Comparison of ENCODE assay signal across 15 cellular contexts in genomic region chr7:70325509-70326101, GRCh38.
DNase-seq lines count a peak whose midpoint lies in the region; ATAC-seq, FAIRE-seq and TF ChIP-seq lines count a peak whose summit lies in the region.
"Had no signal": no experiment of that assay in that cellular context is flagged by ENCODE, and none has a peak within 500 bp of the region (broad histone marks: within the 10 kb centered on the region; RNA-seq: fewer than 3 reads in every experiment).

No MANE protein-coding gene starts in this region.

- H3K36me3 ChIP-seq in HEK293 (ENCODE audit: control insufficient read depth in 2 of 2, insufficient read depth in 1 of 2, low read length in 2 of 2) = no peaks in the 10 kb centered on the region
- H3K36me3 ChIP-seq in adipocyte (ENCODE audit: control insufficient read depth, insufficient read depth, low read length, severe bottlenecking) = no peaks in the 10 kb centered on the region
- no peaks in the 10 kb centered on the region for H3K36me3 ChIP-seq in hepatocyte (replicated peaks; ENCODE audit: insufficient read depth, low read depth)
- H3K36me3 ChIP-seq: SJSA1 had no signal

- H3K79me2 ChIP-seq in hepatocyte = no peaks in the 10 kb centered on the region

- CTCF ChIA-PET in A549 (lab: Yijun Ruan, JAX) = no interaction called here
- CTCF ChIA-PET in HEK293 (lab: Yijun Ruan, JAX) = no interaction called here

- WGBS in A549 (ENCODE audit: missing lambda C conversion rate) = 17% methylated on average over 2 of the region's 2 CpGs
- WGBS in hepatocyte (ENCODE audit: low lambda C conversion rate, missing lambda C conversion rate) = 71% methylated on average over 2 of the region's 2 CpGs

- H3K4me1 ChIP-seq in A549 (peaks cover 11% of the 10 kb centered on the region), HEK293 (ENCODE audit: control insufficient read depth, insufficient read depth, low read length) (no peaks in the 10 kb centered on the region), adipocyte (ENCODE audit: control insufficient read depth, insufficient read depth, low read length) (peaks cover 18% of the 10 kb centered on the region), hepatocyte (ENCODE audit: insufficient read depth) (no peaks in the 10 kb centered on the region)
- H3K4me1 ChIP-seq: SJSA1 had no signal

- H3K27ac ChIP-seq in A549 (peak overlapping the region in 1 of 2 experiments; percentile 69; a peak in 3 of 6 replicates), HEK293 (ENCODE audit: extremely low read depth, low read depth, low read length) (no peak overlapping the region), hepatocyte (no peak overlapping the region)
- H3K27ac ChIP-seq: SJSA1, skin epidermis had no signal

- no peaks in the 10 kb centered on the region for H3K27me3 ChIP-seq in adipocyte (replicated peaks; ENCODE audit: control insufficient read depth, insufficient read depth, low read length)
- H3K27me3 ChIP-seq in hepatocyte = no peaks in the 10 kb centered on the region
- H3K27me3 ChIP-seq: BLaER1 treated with 17β-estradiol and CSF1 and Interleukin-3, amounts not matched to agents 10 nM and 100 nM; SJSA1 had no signal

- H3K9me3 ChIP-seq in A549 = no peaks in the 10 kb centered on the region
- H3K9me3 ChIP-seq in HEK293 (ENCODE audit: control insufficient read depth, insufficient read depth, low read depth, low read length) = no peaks in the 10 kb centered on the region
- no peaks in the 10 kb centered on the region for H3K9me3 ChIP-seq in adipocyte (ENCODE audit: control insufficient read depth, low read length)
- no peaks in the 10 kb centered on the region for H3K9me3 ChIP-seq in hepatocyte (ENCODE audit: low read depth)
- H3K9me3 ChIP-seq: SJSA1 had no signal

- POLR2A ChIA-PET in A549 (lab: Yijun Ruan, JAX) (no interaction called here), HEK293 (lab: Yijun Ruan, JAX) (no interaction called here)

- peak; percentile 23 to 66; a peak in 4 of 6 replicates for ATAC-seq in A549
- no peak for ATAC-seq in GM21529 (IDR thresholded peaks at IDR 0.05; ENCODE audit: unreplicated experiment)
- ATAC-seq: activated naive CD8-positive, alpha-beta T cell treated with anti-CD3 and anti-CD28 coated beads, Interleukin-2, amount 50 U/mL, for 24 hours had no signal

- H4K20me1 ChIP-seq in hepatocyte (ENCODE audit: insufficient read depth, poor library complexity, severe bottlenecking) = no peaks in the 10 kb centered on the region
- H4K20me1 ChIP-seq: BLaER1 treated with 17β-estradiol and CSF1 and Interleukin-3, amounts not matched to agents 10 nM and 100 nM had no signal

- H3K4me2 ChIP-seq in A549 = peak overlapping the region; percentile 24
- no peak overlapping the region for H3K4me2 ChIP-seq in hepatocyte

- no peak overlapping the region for H3K9ac ChIP-seq in adipocyte (ENCODE audit: low read length)
- H3K9ac ChIP-seq: BLaER1 treated with 17β-estradiol and CSF1 and Interleukin-3, amounts not matched to agents 10 nM and 100 nM had no signal

- no peaks in the 10 kb centered on the region for H3K9me2 ChIP-seq in hepatocyte (replicated peaks; ENCODE audit: insufficient read depth)

- TF ChIP-seq POLR2A in A549 (IDR thresholded peaks at IDR 0.05; ENCODE audit: low read length) = no peak

- H3K4me3 ChIP-seq in A549 (no peak overlapping the region), HEK293 (ENCODE audit: low read depth, low read length) (no peak overlapping the region), adipocyte (ENCODE audit: low read length) (no peak overlapping the region), hepatocyte (no peak overlapping the region)
- H3K4me3 ChIP-seq: BLaER1 treated with 17β-estradiol and CSF1 and Interleukin-3, amounts not matched to agents 10 nM and 100 nM; SJSA1; skin epidermis had no signal

- no peak overlapping the region for H2AFZ ChIP-seq in hepatocyte

- TF ChIP-seq CTCF in A549 (IDR thresholded peaks at IDR 0.05) (no peak), HEK293 (tag by site-specific recombination; IDR thresholded peaks at IDR 0.05) (no peak), hepatocyte (IDR thresholded peaks at IDR 0.05; ENCODE audit: poor library complexity) (no peak)

- TF ChIP-seq EP300 in A549 (IDR thresholded peaks at IDR 0.05) = no peak

- TF ChIP-seq RAD21 in A549 (conservative IDR thresholded peaks at IDR 0.05 in 1 of 2, IDR thresholded peaks at IDR 0.05 in 1 of 2) = no peak

- FAIRE-seq in A549 (lab: Jason Lieb, UNC) = no peak

- peak in 1 of 2 experiments; percentile 13 for DNase-seq in A549 (ENCODE audit: low read depth in 1 of 2, low spot score in 1 of 2)
- DNase-seq in adipocyte (ENCODE audit: low read depth) = peak; percentile 90
- peak; percentile 28 for DNase-seq in hepatocyte (ENCODE audit: low spot score)
- DNase-seq in NCI-H128 (lab: John Stamatoyannopoulos, UW; ENCODE audit: unreplicated experiment) = no peak
- no peak for DNase-seq in GOT3 (lab: John Stamatoyannopoulos, UW)
- DNase-seq in T1000 (lab: John Stamatoyannopoulos, UW) = no peak
- DNase-seq: activated CD4-positive, alpha-beta T cell treated with anti-CD3 and anti-CD28 coated beads, Interleukin-2, amount 50 U/mL, for 1 hour; activated naive CD8-positive, alpha-beta T cell treated with anti-CD3 and anti-CD28 coated beads, Interleukin-2, amount 50 U/mL, for 24 hours; foreskin melanocyte; NCI-H2029 had no signal

TF ChIP-seq in A549, 52 proteins besides CTCF, POLR2A, EP300 and RAD21:
- TF ChIP-seq BHLHE40 (IDR thresholded peaks at IDR 0.05; ENCODE audit: low read depth, low read length) (no peak), PHF8 (IDR thresholded peaks at IDR 0.05; ENCODE audit: borderline replicate concordance, low read depth) (no peak), RFX5 (IDR thresholded peaks at IDR 0.05) (no peak), JUN (IDR thresholded peaks at IDR 0.05) (no peak), FOSB (CRISPR knock-in tag; IDR thresholded peaks at IDR 0.05) (no peak), SMC3 (IDR thresholded peaks at IDR 0.05) (no peak), SREBF2 (IDR thresholded peaks at IDR 0.05) (no peak), EHF (CRISPR knock-in tag; IDR thresholded peaks at IDR 0.05) (no peak), CEBPB (IDR thresholded peaks at IDR 0.05) (no peak), CBX8 (IDR thresholded peaks at IDR 0.05) (no peak), POLR2AphosphoS2 (conservative IDR thresholded peaks at IDR 0.05; ENCODE audit: low read length) (no peak), ZFP36 (IDR thresholded peaks at IDR 0.05; ENCODE audit: borderline replicate concordance, partially characterized antibody) (no peak), MAZ (IDR thresholded peaks at IDR 0.05; ENCODE audit: borderline replicate concordance, low read depth, low read length) (no peak), TFCP2L1 (CRISPR knock-in tag; IDR thresholded peaks at IDR 0.05) (no peak), MAFK (IDR thresholded peaks at IDR 0.05; ENCODE audit: partially characterized antibody) (no peak), HDAC2 (IDR thresholded peaks at IDR 0.05) (no peak), RNF2 (IDR thresholded peaks at IDR 0.05; ENCODE audit: borderline replicate concordance, low read depth) (no peak), MAX (IDR thresholded peaks at IDR 0.05) (no peak)

TF ChIP-seq in HEK293, 187 proteins besides CTCF, POLR2A, EP300 and RAD21:
- peak; percentile 49; the same call in 1 of the 2 replicates for TF ChIP-seq FEZF1 (tag by site-specific recombination; IDR thresholded peaks at IDR 0.05)
- no peak for TF ChIP-seq PRDM2 (tag by site-specific recombination; IDR thresholded peaks at IDR 0.05; ENCODE audit: borderline replicate concordance)

Comparison
In these comparisons a context has a peak if more than half of its experiments do, and no peak if none do; other contexts are left out.
1. DNase-seq: peak in adipocyte (single experiment) and hepatocyte (single experiment); none in NCI-H128 (single experiment), GOT3 (single experiment) and T1000 (single experiment).